8 cellular contexts compared by ENCODE assay signal in the genomic region with DNA sequence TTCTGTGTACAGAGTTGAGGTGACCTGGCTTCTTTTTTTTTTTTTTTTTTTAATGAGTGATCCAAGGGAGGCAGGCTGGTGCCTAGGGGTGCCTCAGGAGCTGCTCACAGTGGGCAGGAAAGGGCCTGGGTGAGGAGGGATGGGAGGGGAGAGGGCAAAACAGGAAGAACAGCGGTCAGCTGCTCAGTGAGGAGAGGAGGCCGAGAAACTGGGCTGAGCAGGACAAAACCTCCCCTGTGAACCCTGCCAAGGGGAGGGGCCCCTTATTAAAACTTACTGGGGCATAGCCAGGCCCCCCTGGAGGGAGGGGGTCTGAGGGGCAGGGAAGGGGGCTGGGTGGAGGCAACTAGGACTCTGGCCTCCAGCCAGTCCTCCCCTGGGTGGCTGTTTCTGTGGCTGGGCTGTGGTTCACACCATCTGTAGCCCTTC. TPM values are rescaled to one million over a fixed set of nuclear protein-coding genes. Genes with fewer than 3 reads are reported as not detected.
A peak's percentile ranks its signal among the peaks of the same experiment; 100 is the strongest.
DNase-seq lines count a peak whose midpoint lies in the region; ATAC-seq and TF ChIP-seq lines count a peak whose summit lies in the region.

No MANE protein-coding gene starts in this region.

- peak overlapping the region; percentile 83 for H3K27ac Mint-ChIP-seq in activated naive CD4-positive, alpha-beta T cell treated with anti-CD3 and anti-CD28 coated beads, Interleukin-2, amount 10 ng/mL, durations not matched to agents 7 days and 5 days

- H3K4me3 ChIP-seq in mammary epithelial cell (replicated peaks in 1 of 3; ENCODE audit: insufficient read depth in 1 of 3, low read depth in 2 of 3, low read length in 3 of 3) (no peak overlapping the region), mesodermal cell (ENCODE audit: extremely low read depth, insufficient read depth, low read length, poor library complexity, severe bottlenecking) (no peak overlapping the region), uterus (peak overlapping the region; percentile 63 to 87)

- no peak for TF ChIP-seq POLR2A in uterus (IDR thresholded peaks at IDR 0.05)

- WGBS in mammary epithelial cell (ENCODE audit: low coverage, missing lambda C conversion rate): no CpG with 5 or more reads among the region's 2 CpGs
- WGBS in mesodermal cell (ENCODE audit: insufficient coverage in 2 of 2), 2 experiments: 62 to 80% methylated on average over 1 to 2 of the region's 2 CpGs

- CTCF ChIA-PET in activated naive CD4-positive, alpha-beta T cell treated with anti-CD3 and anti-CD28 coated beads, Interleukin-2, amount 10 ng/mL, durations not matched to agents 7 days and 5 days (lab: Charles Lee): interaction anchor here (2.0 kb wide), 1 partner anchor 9 kb away, joined by 5 read pairs; no protein-coding TSS in a partner anchor
- CTCF ChIA-PET in mammary epithelial cell (lab: Charles Lee; ENCODE audit: low non-redundant PET): no interaction called here

- no peak overlapping the region for H2AFZ ChIP-seq in mammary epithelial cell (ENCODE audit: low read depth, low read length)

- peaks cover 38% of the 10 kb centered on the region for H3K36me3 Mint-ChIP-seq in activated naive CD4-positive, alpha-beta T cell treated with anti-CD3 and anti-CD28 coated beads, Interleukin-2, amount 10 ng/mL, durations not matched to agents 7 days and 5 days

- H3K9me3 ChIP-seq in mammary epithelial cell (replicated peaks; ENCODE audit: insufficient read depth, low read length) (no peaks in the 10 kb centered on the region), mesodermal cell (ENCODE audit: control insufficient read depth, low read length) (no peaks in the 10 kb centered on the region), uterus (no peaks in the 10 kb centered on the region)

- peak overlapping the region; percentile 41 for H3K4me2 ChIP-seq in mammary epithelial cell (ENCODE audit: insufficient read depth, low read depth, low read length)

- no TSS peak for BruUV-seq in mammary epithelial cell (replicated peaks; lab: Mats Ljungman, UMichigan)

- ATAC-seq in GM18907 (IDR thresholded peaks at IDR 0.05; ENCODE audit: unreplicated experiment) (no peak), GM19395 (IDR thresholded peaks at IDR 0.05; ENCODE audit: unreplicated experiment) (no peak)

- peaks cover 71% of the 10 kb centered on the region for H3K4me1 Mint-ChIP-seq in activated naive CD4-positive, alpha-beta T cell treated with anti-CD3 and anti-CD28 coated beads, Interleukin-2, amount 10 ng/mL, durations not matched to agents 7 days and 5 days

- H3K27me3 ChIP-seq in mammary epithelial cell (ENCODE audit: insufficient read depth, low read length) (no peaks in the 10 kb centered on the region), uterus (no peaks in the 10 kb centered on the region)

- dilution Hi-C loops in mammary epithelial cell (cut with HindIII; ENCODE audit: low sequenced_read_pairs): no loop called here

- in situ Hi-C loops in mammary epithelial cell (cut with MboI; ENCODE audit: low sequenced_read_pairs in 2 of 2): no loop called here

- DNase-seq in activated naive CD4-positive, alpha-beta T cell treated with anti-CD3 and anti-CD28 coated beads, Interleukin-2, amount 10 ng/mL, durations not matched to agents 7 days and 5 days: no peak
- no peak for DNase-seq in activated naive CD4-positive, alpha-beta T cell (lab: John Stamatoyannopoulos, UW)
- DNase-seq in mammary epithelial cell (no peak), uterus (no peak), islet precursor cell (no peak)

- no peaks in the 10 kb centered on the region for H3K9me3 Mint-ChIP-seq in activated naive CD4-positive, alpha-beta T cell treated with anti-CD3 and anti-CD28 coated beads, Interleukin-2, amount 10 ng/mL, durations not matched to agents 7 days and 5 days

- H4K20me1 ChIP-seq in mammary epithelial cell (ENCODE audit: insufficient read depth, low read length): no peaks in the 10 kb centered on the region

- intact Hi-C loops in mammary epithelial cell (cut with micrococcal nuclease) (no loop called here), uterus (cut with DNase I; ENCODE audit: low total_unique reads) (loop anchor here (10.0 kb wide), 2 partner anchors 60 to 450 kb away; a partner anchor contains a TSS)

- no peak overlapping the region for H3K9ac ChIP-seq in mammary epithelial cell (ENCODE audit: insufficient read depth, low read length)

- H3K79me2 ChIP-seq in mammary epithelial cell (ENCODE audit: insufficient read depth, low read length): peaks cover 74% of the 10 kb centered on the region

- H3K4me1 ChIP-seq in mammary epithelial cell (ENCODE audit: insufficient read depth, low read length) (peaks cover 54% of the 10 kb centered on the region), mesodermal cell (ENCODE audit: control insufficient read depth, insufficient read depth, low read length, poor library complexity, severe bottlenecking) (peaks cover 38% of the 10 kb centered on the region), uterus (peaks cover 6 to 13% of the 10 kb centered on the region in 2 donors)

- TF ChIP-seq CTCF in mammary epithelial cell (conservative IDR thresholded peaks at IDR 0.05 in 1 of 2, IDR thresholded peaks at IDR 0.05 in 1 of 2; ENCODE audit: extremely low read depth in 1 of 2, insufficient read depth in 1 of 2, low read depth in 1 of 2, low read length in 2 of 2) (no peak), uterus (IDR thresholded peaks at IDR 0.05) (no peak)

- peaks cover 2% of the 10 kb centered on the region for H3K36me3 ChIP-seq in mammary epithelial cell (ENCODE audit: insufficient read depth, low read length)
- peaks cover 51% of the 10 kb centered on the region for H3K36me3 ChIP-seq in mesodermal cell (ENCODE audit: control insufficient read depth, insufficient read depth, low read length)
- no peaks in the 10 kb centered on the region for H3K36me3 ChIP-seq in uterus

- H3K27me3 Mint-ChIP-seq in activated naive CD4-positive, alpha-beta T cell treated with anti-CD3 and anti-CD28 coated beads, Interleukin-2, amount 10 ng/mL, durations not matched to agents 7 days and 5 days: peaks cover 6% of the 10 kb centered on the region

- H3K27ac ChIP-seq in mammary epithelial cell (ENCODE audit: insufficient read depth, low read depth, low read length): no peak overlapping the region
- H3K27ac ChIP-seq in mesodermal cell (ENCODE audit: low read depth, low read length, severe bottlenecking): peak overlapping the region; percentile 29
- peak overlapping the region; percentile 81 to 94 for H3K27ac ChIP-seq in uterus

- peak overlapping the region; percentile 99 for H3K4me3 Mint-ChIP-seq in activated naive CD4-positive, alpha-beta T cell treated with anti-CD3 and anti-CD28 coated beads, Interleukin-2, amount 10 ng/mL, durations not matched to agents 7 days and 5 days

RNA-seq across cellular contexts. Expression of a gene that starts 3.5 kb away (rescaled TPM):
- 1 to 10 TPM; 6.0 to 7.5 TPM for total RNA-seq in mammary epithelial cell
- 11.3 TPM for polyA plus RNA-seq in mammary epithelial cell
- 8.8 TPM for polyA minus RNA-seq in mammary epithelial cell
- 15.9 TPM for polyA plus RNA-seq in mesodermal cell (2013, experiment 1 of 2)
- 12.8 TPM for polyA plus RNA-seq in mesodermal cell (2013, experiment 2 of 2)
- 10 to 100 TPM; 10.3 to 46.2 (median 23.0) TPM for total RNA-seq in uterus

RNA-seq across cellular contexts. Expression of a gene that starts 19.8 kb away (rescaled TPM):
- total RNA-seq in mammary epithelial cell (10 to 100 TPM in 1 of 2 donors, under 1 TPM in 1; 0.83 to 17.3 TPM), uterus (1 to 10 TPM in 1 of 4 donors, under 1 TPM in 2, not detected in 1; 0.24 to 5.5 (median 0.29) TPM)
- 10.7 TPM for polyA plus RNA-seq in mammary epithelial cell
- 7.1 TPM for polyA minus RNA-seq in mammary epithelial cell
- polyA plus RNA-seq in mesodermal cell (2013, experiment 1 of 2): 16.5 TPM
- 17.4 TPM for polyA plus RNA-seq in mesodermal cell (2013, experiment 2 of 2)

Comparison
In these comparisons a context has a peak if more than half of its experiments do, and no peak if none do; other contexts are left out.
1. H3K4me3 ChIP-seq: peak in uterus (2 of 2); none in mammary epithelial cell (0 of 3) and mesodermal cell (single experiment).